ENCODE assay signal across 8 cellular contexts in genomic region chr22:20980938-20981722, GRCh38. TPM values are rescaled to one million over a fixed set of nuclear protein-coding genes. Genes with fewer than 3 reads are reported as not detected.
DNase-seq lines count a peak whose midpoint lies in the region; ATAC-seq, FAIRE-seq and TF ChIP-seq lines count a peak whose summit lies in the region.

No MANE protein-coding gene starts in this region.

- FAIRE-seq in frontal cortex (lab: Jason Lieb, UNC) = no peak

- no peak for TF ChIP-seq POLR2A in Peyer's patch (IDR thresholded peaks at IDR 0.05)

- peaks cover 5% of the 10 kb centered on the region; the same call in 1 of the 2 replicates for H3K4me1 ChIP-seq in ES-I3 (ENCODE audit: insufficient read depth, low read length)
- peaks cover 0 to 27% (median 21%) of the 10 kb centered on the region in 4 donors for H3K4me1 ChIP-seq in Peyer's patch
- H3K4me1 ChIP-seq in parathyroid adenoma = peaks cover 6% of the 10 kb centered on the region

- no peak for TF ChIP-seq CTCF in Peyer's patch (IDR thresholded peaks at IDR 0.05)
- no peak for TF ChIP-seq CTCF in epithelial cell of proximal tubule (conservative IDR thresholded peaks at IDR 0.05; ENCODE audit: low read depth, low read length)
- TF ChIP-seq CTCF in parathyroid adenoma (IDR thresholded peaks at IDR 0.05) = no peak

- H3K27ac ChIP-seq in Peyer's patch (peak overlapping the region; percentile 79 to 97 (median 90)), parathyroid adenoma (peak overlapping the region; percentile 65)

- H3K9ac ChIP-seq in ES-I3 (ENCODE audit: low read depth, low read length) (peak overlapping the region; percentile 89), parathyroid adenoma (no peak overlapping the region)

- H2AFZ ChIP-seq in parathyroid adenoma = peak overlapping the region; percentile 82

- H3K4me3 ChIP-seq in Peyer's patch = peak overlapping the region; percentile 57 to 88 (median 80)
- H3K4me3 ChIP-seq in epithelial cell of proximal tubule (ENCODE audit: low read depth, low read length) = peak overlapping the region; percentile 69
- H3K4me3 ChIP-seq in parathyroid adenoma (ENCODE audit: low read depth, low read length) = peak overlapping the region; percentile 95

- H3K79me2 ChIP-seq in parathyroid adenoma = peaks cover 4% of the 10 kb centered on the region

- no peaks in the 10 kb centered on the region for H3K27me3 ChIP-seq in Peyer's patch
- H3K27me3 ChIP-seq in parathyroid adenoma (ENCODE audit: control insufficient read depth, insufficient read depth, low read length) = no peaks in the 10 kb centered on the region

- DNase-seq in Peyer's patch (no peak), epithelial cell of proximal tubule (ENCODE audit: low read depth) (no peak), NCI-H2227 (lab: John Stamatoyannopoulos, UW; ENCODE audit: unreplicated experiment) (no peak), frontal cortex (ENCODE audit: low spot score in 2 of 2) (no peak)

- H3K36me3 ChIP-seq in ES-I3 (ENCODE audit: insufficient read depth, low read length) = no peaks in the 10 kb centered on the region
- peaks cover 0 to 11% (median 0%) of the 10 kb centered on the region in 3 donors for H3K36me3 ChIP-seq in Peyer's patch
- no peaks in the 10 kb centered on the region for H3K36me3 ChIP-seq in parathyroid adenoma (ENCODE audit: control insufficient read depth, insufficient read depth, low read length)

- peaks cover 6% of the 10 kb centered on the region; the same call in 1 of the 2 replicates for H3K9me3 ChIP-seq in ES-I3 (ENCODE audit: control insufficient read depth, insufficient read depth, low read length)
- no peaks in the 10 kb centered on the region for H3K9me3 ChIP-seq in Peyer's patch
- H3K9me3 ChIP-seq in parathyroid adenoma (ENCODE audit: control insufficient read depth, low read length) = no peaks in the 10 kb centered on the region

- ATAC-seq in HG02884 (IDR thresholded peaks at IDR 0.05; ENCODE audit: unreplicated experiment) (no peak), HG02678 (IDR thresholded peaks at IDR 0.05; ENCODE audit: unreplicated experiment) (no peak)

- peak overlapping the region; percentile 100 for H3K4me2 ChIP-seq in parathyroid adenoma (ENCODE audit: low read length)

RNA-seq across cellular contexts. Expression of gene LZTR1, which starts 1.0 kb away (rescaled TPM):
- total RNA-seq in Peyer's patch (100 to 1,000 TPM in 1 of 4 donors, 10 to 100 TPM in 3; 65.5 to 144 (median 88.5) TPM), epithelial cell of proximal tubule (16.7 and 33.1 TPM in 2 replicates), frontal cortex (37.5 TPM)

RNA-seq across cellular contexts. Expression of gene AIFM3, which starts 14.1 kb away (rescaled TPM):
- 10 to 100 TPM in 3 of 4 donors, 1 to 10 TPM in 1; 9.5 to 21.9 (median 11.7) TPM for total RNA-seq in Peyer's patch
- 0.65 and 1.8 TPM in 2 replicates for total RNA-seq in epithelial cell of proximal tubule
- total RNA-seq in frontal cortex = 4.5 TPM

RNA-seq across cellular contexts. Expression of gene THAP7, which starts 20.8 kb away (rescaled TPM):
- 10 to 100 TPM; 19.8 to 54.7 (median 29.5) TPM for total RNA-seq in Peyer's patch
- 24.6 and 36.6 TPM in 2 replicates for total RNA-seq in epithelial cell of proximal tubule
- total RNA-seq in frontal cortex = 22.0 TPM

RNA-seq across cellular contexts. Expression of gene P2RX6, which starts 33.8 kb away (rescaled TPM):
- 1 to 10 TPM in 2 of 4 donors, not detected in 2; 1.7 to 2.0 TPM for total RNA-seq in Peyer's patch
- not detected in 2 replicates for total RNA-seq in epithelial cell of proximal tubule
- 0.41 TPM for total RNA-seq in frontal cortex

RNA-seq across cellular contexts. Expression of gene SLC7A4, which starts 51.2 kb away (rescaled TPM):
- 1 to 10 TPM in 3 of 4 donors, under 1 TPM in 1; 0.40 to 3.7 (median 2.2) TPM for total RNA-seq in Peyer's patch
- total RNA-seq in epithelial cell of proximal tubule = 0.29 and 1.8 TPM in 2 replicates
- total RNA-seq in frontal cortex = 2.0 TPM
